ENCODE assay signal across 12 cellular contexts in the genomic region with DNA sequence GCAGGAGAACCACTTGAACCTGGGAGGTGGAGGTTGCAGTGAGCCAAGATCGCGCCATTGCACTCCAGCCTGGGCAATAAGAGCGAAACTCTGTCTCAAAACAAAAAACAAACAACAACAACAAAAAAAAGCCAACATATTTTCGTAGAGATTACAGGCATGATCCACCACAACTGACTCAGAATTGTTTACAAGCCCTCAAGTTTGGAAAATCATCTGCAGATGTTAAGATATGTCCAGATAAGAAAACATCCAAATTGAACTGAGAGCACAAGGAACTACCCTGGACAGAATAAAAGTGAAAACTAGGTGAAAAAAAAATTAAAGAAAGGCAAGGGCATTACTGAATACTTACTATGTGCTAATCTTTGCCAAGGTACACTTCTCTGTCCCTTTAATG.
"Had no signal": no experiment of that assay in that cellular context is flagged by ENCODE, and none has a peak within 500 bp of the region (broad histone marks: within the 10 kb centered on the region; RNA-seq: fewer than 3 reads in every experiment).

No MANE protein-coding gene starts in this region.

- H3K4me3 ChIP-seq: mucosa of descending colon had no signal

- ATAC-seq: activated T-cell treated with anti-CD3 and anti-CD28 coated beads, Interleukin-2, amount 50 U/mL, for 72 hours; left colon; mucosa of descending colon; stimulated activated naive CD8-positive, alpha-beta T cell treated with anti-CD3 and anti-CD28 coated beads, Interleukin-15, Interleukin-2, amounts not matched to agents 100 U/mL and 50 U/mL, for 24 hours had no signal

- FAIRE-seq: bronchial epithelial cell had no signal

- H3K9me3 ChIP-seq: mucosa of descending colon had no signal

- DNase-seq: activated CD4-positive, alpha-beta memory T cell treated with anti-CD3 and anti-CD28 coated beads, Interleukin-2, amount 10 ng/mL, durations not matched to agents 7 days and 5 days; activated CD4-positive, alpha-beta T cell treated with anti-CD3 and anti-CD28 coated beads for 1 hour; activated naive CD8-positive, alpha-beta T cell treated with anti-CD3 and anti-CD28 coated beads, Interleukin-2, amount 10 ng/mL, durations not matched to agents 7 days and 5 days; activated T-cell treated with anti-CD3 and anti-CD28 coated beads, Interleukin-2, amount 50 U/mL, for 72 hours; aorta; left colon; mucosa of descending colon; stimulated activated CD4-positive, alpha-beta T cell treated with anti-CD3 and anti-CD28 coated beads, Interleukin-4, amount 100 ng/mL, for 1 hour; stimulated activated CD8-positive, alpha-beta memory T cell treated with anti-CD3 and anti-CD28 coated beads, Interleukin-4, amount 100 ng/mL, for 48 hours; stimulated activated naive CD8-positive, alpha-beta T cell treated with anti-CD3 and anti-CD28 coated beads, Interleukin-15, Interleukin-2, amounts not matched to agents 100 U/mL and 50 U/mL, for 24 hours; T-helper 9 cell had no signal
